Comparison of ENCODE assay signal across 4 cellular contexts in genomic region chr4:177862541-177863176, GRCh38.
TF ChIP-seq lines count a peak whose summit lies in the region.

No MANE protein-coding gene starts in this region.

TF ChIP-seq in GM23338, 12 proteins besides CTCF, POLR2A, EP300 and RAD21:
- TF ChIP-seq REST (IDR thresholded peaks at IDR 0.05; ENCODE audit: unreplicated experiment) = no peak
- no peak for TF ChIP-seq ETS1 (IDR thresholded peaks at IDR 0.05)
- TF ChIP-seq JUNB (IDR thresholded peaks at IDR 0.05; ENCODE audit: unreplicated experiment) = no peak
- TF ChIP-seq CREB1 (CRISPR knock-in tag; IDR thresholded peaks at IDR 0.05; ENCODE audit: low read depth) = no peak

TF ChIP-seq in H1, 55 proteins besides CTCF, POLR2A, EP300 and RAD21 (continued from another document):
- no peak for TF ChIP-seq KDM4A (IDR thresholded peaks at IDR 0.05; ENCODE audit: low read depth, low read length, severe bottlenecking)
- no peak for TF ChIP-seq CHD1 (IDR thresholded peaks at IDR 0.05; ENCODE audit: low read depth, low read length)
- no peak for TF ChIP-seq HDAC6 (IDR thresholded peaks at IDR 0.05; ENCODE audit: low read depth, low read length)
- no peak for TF ChIP-seq CREB1 (IDR thresholded peaks at IDR 0.05)
- no peak for TF ChIP-seq TBP (IDR thresholded peaks at IDR 0.05; ENCODE audit: low read depth, low read length)
- no peak for TF ChIP-seq CEBPB (IDR thresholded peaks at IDR 0.05; ENCODE audit: low read depth, low read length)
- no peak for TF ChIP-seq ATF2 (IDR thresholded peaks at IDR 0.05; ENCODE audit: low read length)
- TF ChIP-seq CBX8 (IDR thresholded peaks at IDR 0.05; ENCODE audit: borderline replicate concordance, low read depth, low read length) = no peak
- no peak for TF ChIP-seq SP4 (IDR thresholded peaks at IDR 0.05; ENCODE audit: low read length)
- no peak for TF ChIP-seq SAP30 (IDR thresholded peaks at IDR 0.05; ENCODE audit: insufficient read depth, insufficient replicate concordance, low read length)

TF ChIP-seq in WTC11, 78 proteins besides CTCF, POLR2A, EP300 and RAD21:
- no peak for TF ChIP-seq ZNF512 (CRISPR knock-in tag; IDR thresholded peaks at IDR 0.05; ENCODE audit: borderline replicate concordance)
- TF ChIP-seq MAX (CRISPR knock-in tag; IDR thresholded peaks at IDR 0.05) = no peak
- TF ChIP-seq FOXJ3 (CRISPR knock-in tag; IDR thresholded peaks at IDR 0.05; ENCODE audit: borderline replicate concordance) = no peak
- no peak for TF ChIP-seq RORB (CRISPR knock-in tag; IDR thresholded peaks at IDR 0.05)
- TF ChIP-seq JAZF1 (CRISPR knock-in tag; IDR thresholded peaks at IDR 0.05) = no peak
- no peak for TF ChIP-seq NR1H2 (CRISPR knock-in tag; IDR thresholded peaks at IDR 0.05)
- no peak for TF ChIP-seq SP1 (CRISPR knock-in tag; conservative IDR thresholded peaks at IDR 0.05)
- no peak for TF ChIP-seq CREB1 (CRISPR knock-in tag; IDR thresholded peaks at IDR 0.05)
- TF ChIP-seq ZNF138 (CRISPR knock-in tag; conservative IDR thresholded peaks at IDR 0.05) = no peak
- no peak for TF ChIP-seq STAT6 (CRISPR knock-in tag; conservative IDR thresholded peaks at IDR 0.05; ENCODE audit: low read depth)
- TF ChIP-seq ZNF281 (CRISPR knock-in tag; IDR thresholded peaks at IDR 0.05) = no peak
- TF ChIP-seq ZNF423 (CRISPR knock-in tag; IDR thresholded peaks at IDR 0.05) = no peak
- no peak for TF ChIP-seq ATF1 (CRISPR knock-in tag; IDR thresholded peaks at IDR 0.05)
- TF ChIP-seq TCF7 (CRISPR knock-in tag; IDR thresholded peaks at IDR 0.05; ENCODE audit: low read depth) = no peak
- TF ChIP-seq SOX15 (CRISPR knock-in tag; IDR thresholded peaks at IDR 0.05) = no peak
- TF ChIP-seq NR2C2 (CRISPR knock-in tag; IDR thresholded peaks at IDR 0.05) = no peak
- no peak for TF ChIP-seq USF1 (CRISPR knock-in tag; IDR thresholded peaks at IDR 0.05)
- no peak for TF ChIP-seq MYBL2 (CRISPR knock-in tag; IDR thresholded peaks at IDR 0.05)

TF ChIP-seq in SK-N-SH treated with all-trans-retinoic acid at 6 μM for 48 hours, 23 proteins besides CTCF, POLR2A, EP300 and RAD21 (continued from another document):
- TF ChIP-seq BACH2 (CRISPR knock-in tag; IDR thresholded peaks at IDR 0.05; ENCODE audit: borderline replicate concordance) = no peak
- TF ChIP-seq PPARA (CRISPR knock-in tag; IDR thresholded peaks at IDR 0.05; ENCODE audit: borderline replicate concordance) = no peak
- TF ChIP-seq SNAI2 (CRISPR knock-in tag; IDR thresholded peaks at IDR 0.05) = no peak
- TF ChIP-seq ZNF8 (CRISPR knock-in tag; IDR thresholded peaks at IDR 0.05) = no peak
- no peak for TF ChIP-seq CSDC2 (CRISPR knock-in tag; IDR thresholded peaks at IDR 0.05)
- TF ChIP-seq PATZ1 (CRISPR knock-in tag; IDR thresholded peaks at IDR 0.05; ENCODE audit: borderline replicate concordance) = no peak
- TF ChIP-seq TOX (CRISPR knock-in tag; IDR thresholded peaks at IDR 0.05; ENCODE audit: borderline replicate concordance) = no peak
- no peak for TF ChIP-seq POU6F1 (CRISPR knock-in tag; IDR thresholded peaks at IDR 0.05; ENCODE audit: borderline replicate concordance, low read depth)
- no peak for TF ChIP-seq GLIS3 (CRISPR knock-in tag; IDR thresholded peaks at IDR 0.05)
- no peak for TF ChIP-seq ESRRG (CRISPR knock-in tag; IDR thresholded peaks at IDR 0.05)
- no peak for TF ChIP-seq TSHZ2 (CRISPR knock-in tag; IDR thresholded peaks at IDR 0.05)
- TF ChIP-seq ZFP3 (CRISPR knock-in tag; IDR thresholded peaks at IDR 0.05) = no peak
